In genomic region chr15:67307889-67308597, GRCh38 we compare ENCODE assay signal across 20 cellular contexts. TPM values are rescaled to one million over a fixed set of nuclear protein-coding genes. Genes with fewer than 3 reads are reported as not detected.
DNase-seq lines count a peak whose midpoint lies in the region; ATAC-seq, FAIRE-seq and TF ChIP-seq lines count a peak whose summit lies in the region.
"Had no signal": no experiment of that assay in that cellular context is flagged by ENCODE, and none has a peak within 500 bp of the region (broad histone marks: within the 10 kb centered on the region; RNA-seq: fewer than 3 reads in every experiment).

No MANE protein-coding gene starts in this region.

- no peak overlapping the region for H2AFZ ChIP-seq in K562 (ENCODE audit: low read depth, low read length)
- no peak overlapping the region for H2AFZ ChIP-seq in neural progenitor cell (replicated peaks)

- TF ChIP-seq RAD21 in K562 (CRISPR knock-in tag; conservative IDR thresholded peaks at IDR 0.05 in 1 of 2, IDR thresholded peaks at IDR 0.05 in 1 of 2): no peak

- no peaks in the 10 kb centered on the region for H3K27me3 ChIP-seq in BLaER1
- no peaks in the 10 kb centered on the region for H3K27me3 ChIP-seq in K562 (ENCODE audit: control insufficient read depth in 2 of 2, insufficient read depth in 2 of 2, low read length in 2 of 2)
- no peaks in the 10 kb centered on the region for H3K27me3 ChIP-seq in neural progenitor cell
- no peaks in the 10 kb centered on the region for H3K27me3 ChIP-seq in ovary

- no peaks in the 10 kb centered on the region for H3K27me3 Mint-ChIP-seq in neural progenitor cell (ENCODE audit: insufficient read depth, low read depth)
- H3K27me3 Mint-ChIP-seq: IgD-negative memory B cell, T-cell had no signal

- ATAC-seq in K562 (no peak), HG03097 (IDR thresholded peaks at IDR 0.05; ENCODE audit: low FRiP score, unreplicated experiment) (no peak)
- ATAC-seq: T-cell had no signal

- peaks cover 24% of the 10 kb centered on the region for H3K4me1 Mint-ChIP-seq in neural progenitor cell
- H3K4me1 Mint-ChIP-seq: CD14-positive monocyte, T-cell had no signal

- no peaks in the 10 kb centered on the region for H3K36me3 ChIP-seq in BLaER1
- no peaks in the 10 kb centered on the region for H3K36me3 ChIP-seq in K562 (ENCODE audit: control insufficient read depth, insufficient read depth, low read length)
- no peaks in the 10 kb centered on the region for H3K36me3 ChIP-seq in neural progenitor cell
- no peaks in the 10 kb centered on the region for H3K36me3 ChIP-seq in ovary
- H3K36me3 ChIP-seq: HAP-1 had no signal

- no peaks in the 10 kb centered on the region for H3K79me2 ChIP-seq in K562 (ENCODE audit: control insufficient read depth, insufficient read depth, low read length)
- no peaks in the 10 kb centered on the region for H3K79me2 ChIP-seq in neural progenitor cell (ENCODE audit: low read depth)

- no peaks in the 10 kb centered on the region for H3K9me3 Mint-ChIP-seq in neural progenitor cell
- H3K9me3 Mint-ChIP-seq: CD14-positive monocyte, IgD-negative memory B cell, T-cell had no signal

- peak overlapping the region; percentile 31 for H3K4me2 ChIP-seq in BLaER1
- no peak overlapping the region for H3K4me2 ChIP-seq in K562 (ENCODE audit: insufficient read depth, low read length)
- H3K4me2 ChIP-seq in neural progenitor cell: no peak overlapping the region

- CTCF ChIA-PET in K562 (lab: Yijun Ruan, JAX; ENCODE audit: low intra/inter-chr PET ratio): no interaction called here

- peak; percentile 14 for DNase-seq in NCI-H2227 (lab: John Stamatoyannopoulos, UW; ENCODE audit: unreplicated experiment)
- no peak for DNase-seq in K562 (ENCODE audit: extremely low read depth in 1 of 4, low spot score in 3 of 4)
- DNase-seq in neural progenitor cell (ENCODE audit: low spot score): peak; percentile 23
- DNase-seq in ovary: no peak
- no peak for DNase-seq in 8988T
- DNase-seq: COR-L47, DMS153, EL, NCI-H1436, NCI-H2081, NCI-H345, NCI-H774, SIG-M5, T-cell had no signal

- no peak for FAIRE-seq in K562 (lab: Jason Lieb, UNC)
- FAIRE-seq: GM18507 had no signal

- H3K4me3 ChIP-seq in BLaER1: no peak overlapping the region
- H3K4me3 ChIP-seq in K562: no peak overlapping the region
- no peak overlapping the region for H3K4me3 ChIP-seq in neural progenitor cell
- H3K4me3 ChIP-seq in ovary: no peak overlapping the region
- H3K4me3 ChIP-seq: HAP-1 had no signal

- no peaks in the 10 kb centered on the region for H3K36me3 Mint-ChIP-seq in neural progenitor cell
- H3K36me3 Mint-ChIP-seq: CD14-positive monocyte, IgD-negative memory B cell, T-cell had no signal

- TF ChIP-seq CTCF in K562 (IDR thresholded peaks at IDR 0.05 in 2 of 3, conservative IDR thresholded peaks at IDR 0.05 in 1 of 3; ENCODE audit: insufficient read depth in 2 of 3, low read depth in 1 of 3, low read length in 3 of 3): no peak
- TF ChIP-seq CTCF in neural progenitor cell (IDR thresholded peaks at IDR 0.05): no peak
- no peak for TF ChIP-seq CTCF in ovary (IDR thresholded peaks at IDR 0.05)

- no peaks in the 10 kb centered on the region for H3K9me1 ChIP-seq in K562 (ENCODE audit: control insufficient read depth, insufficient read depth, low read length)

- in situ Hi-C loops in K562 (cut with MboI): no loop called here

- H4K20me1 ChIP-seq in BLaER1: no peaks in the 10 kb centered on the region
- no peaks in the 10 kb centered on the region for H4K20me1 ChIP-seq in K562 (replicated peaks; ENCODE audit: control insufficient read depth, insufficient read depth, low read length)
- H4K20me1 ChIP-seq in neural progenitor cell (ENCODE audit: low read depth): no peaks in the 10 kb centered on the region

- H3K9ac ChIP-seq in BLaER1: no peak overlapping the region
- H3K9ac ChIP-seq in K562 (ENCODE audit: insufficient read depth in 1 of 2, low read depth in 2 of 2, low read length in 2 of 2): no peak overlapping the region
- H3K9ac ChIP-seq in neural progenitor cell: no peak overlapping the region

- intact Hi-C loops in K562 (cut with micrococcal nuclease): loop anchor here (10.0 kb wide), 1 partner anchor 527 kb away; no protein-coding TSS in a partner anchor
- intact Hi-C loops in ovary (cut with DNase I): no loop called here

- TF ChIP-seq POLR2A in K562 (conservative IDR thresholded peaks at IDR 0.05) (no peak), ovary (IDR thresholded peaks at IDR 0.05) (no peak)

- H3K27ac ChIP-seq in BLaER1 (no peak overlapping the region), K562 (ENCODE audit: extremely low read depth, low read depth, low read length) (no peak overlapping the region), neural progenitor cell (no peak overlapping the region), ovary (no peak overlapping the region)

- peaks cover 25% of the 10 kb centered on the region for H3F3A ChIP-seq in neural progenitor cell (ENCODE audit: low read depth)

- H3K4me1 ChIP-seq in BLaER1 (peaks cover 10% of the 10 kb centered on the region), K562 (replicated peaks in 1 of 2; ENCODE audit: control insufficient read depth in 2 of 2, insufficient read depth in 2 of 2, low read length in 2 of 2) (no peaks in the 10 kb centered on the region), neural progenitor cell (peaks cover 29% of the 10 kb centered on the region), ovary (ENCODE audit: insufficient read depth) (no peaks in the 10 kb centered on the region)
- H3K4me1 ChIP-seq: HAP-1 had no signal

- no peak overlapping the region for H3K4me3 Mint-ChIP-seq in neural progenitor cell
- H3K4me3 Mint-ChIP-seq: CD14-positive monocyte, IgD-negative memory B cell, T-cell had no signal

- 7% methylated on average over 4 of the region's 4 CpGs for WGBS in K562 (ENCODE audit: insufficient coverage, low coverage, missing lambda C conversion rate)
- 22 to 30% (median 27%) methylated on average over 4 of the region's 4 CpGs for WGBS in ovary, 3 donors

- H3K27ac Mint-ChIP-seq in neural progenitor cell: no peak overlapping the region
- H3K27ac Mint-ChIP-seq: CD14-positive monocyte, IgD-negative memory B cell, T-cell had no signal

- no peaks in the 10 kb centered on the region for H3K9me3 ChIP-seq in BLaER1
- H3K9me3 ChIP-seq in K562 (replicated peaks; ENCODE audit: control insufficient read depth, insufficient read depth, low read depth, low read length): no peaks in the 10 kb centered on the region
- no peaks in the 10 kb centered on the region for H3K9me3 ChIP-seq in neural progenitor cell (ENCODE audit: low read depth)
- no peaks in the 10 kb centered on the region for H3K9me3 ChIP-seq in ovary
- H3K9me3 ChIP-seq: HAP-1 had no signal

- no peak for TF ChIP-seq EP300 in K562 (IDR thresholded peaks at IDR 0.05; ENCODE audit: low read length)
- TF ChIP-seq EP300 in ovary (IDR thresholded peaks at IDR 0.05): no peak

- POLR2A ChIA-PET in K562 (lab: Yijun Ruan, JAX): interaction anchor here (0.6 to 1.0 kb wide), 4 partner anchors 8 to 120 kb away, joined by 3 to 4 read pairs (median 3); no protein-coding TSS in a partner anchor

- BruUV-seq in K562 (replicated peaks; lab: Mats Ljungman, UMichigan): no TSS peak

TF ChIP-seq in K562, 482 proteins besides CTCF, POLR2A, EP300 and RAD21 (continues in another document):
- TF ChIP-seq ZNF316 (IDR thresholded peaks at IDR 0.05): peak; percentile 61
- TF ChIP-seq ZNF253 (CRISPR knock-in tag; conservative IDR thresholded peaks at IDR 0.05): no peak
- TF ChIP-seq MAFG (tag; conservative IDR thresholded peaks at IDR 0.05): 0 out of 2 replicates have a peak, but pooled peaks have one; percentile 6

RNA-seq across cellular contexts. Expression of gene IQCH, which starts 53.5 kb away (rescaled TPM):
- 7.3 and 15.4 TPM in 2 replicates for total RNA-seq in K562 (2011; cell fraction: chromatin; rRNA removed; ENCODE audit: low replicate concordance)
- 3.8 and 4.3 TPM in 2 replicates for total RNA-seq in K562 (2011; cell fraction: nucleolus; rRNA removed)
- 10.1 and 19.7 TPM in 2 replicates for total RNA-seq in K562 (2011; cell fraction: nucleoplasm; rRNA removed)
- 1.8 TPM in 2 replicates for total RNA-seq in K562 (2014; rRNA removed)
- 3.4 and 4.9 TPM in 2 replicates for total RNA-seq in K562 (2014; rRNA removed; fragmentation: Illumina TruSeq; extraction: Trizol)
- total RNA-seq in K562 (2015; rRNA removed; fragmentation: Illumina TruSeq; extraction: Trizol): 3.5 and 4.0 TPM in 2 replicates
- 1.9 and 3.2 TPM in 2 replicates for total RNA-seq in K562 (2021)
- polyA plus RNA-seq in K562 (2011; rRNA removed): 2.2 and 3.9 TPM in 2 replicates
- polyA plus RNA-seq in K562 (2011; cell fraction: cytosol; rRNA removed): 0.46 and 0.96 TPM in 2 replicates
- 2.2 and 2.6 TPM in 2 replicates for polyA plus RNA-seq in K562 (2011; cell fraction: nucleus; rRNA removed)
- polyA plus RNA-seq in K562 (2012): 2.0 and 3.1 TPM in 2 replicates
- 1.7 and 2.1 TPM in 2 replicates for polyA plus RNA-seq in K562 (2014; fragmentation: Illumina TruSeq; extraction: Trizol)
- polyA plus RNA-seq in K562 (2014; fragmentation: Nextera tagmentation; extraction: Ambion mirVana): 1 to 10 TPM; 2.5 to 2.7 TPM
- polyA plus RNA-seq in K562 (2014; rRNA removed): 1.8 and 1.9 TPM in 2 replicates
- 6.9 and 8.0 TPM in 2 replicates for polyA minus RNA-seq in K562 (2011; rRNA and poly(A)+ RNA removed)
- polyA minus RNA-seq in K562 (2011; cell fraction: cytosol; rRNA and poly(A)+ RNA removed): 2.6 and 2.7 TPM in 2 replicates
- 3.0 and 6.3 TPM in 2 replicates for polyA minus RNA-seq in K562 (2011; cell fraction: nucleus; rRNA and poly(A)+ RNA removed)
- total RNA-seq in neural progenitor cell (ENCODE audit: low replicate concordance): 6.4 and 21.0 TPM in 2 replicates
- 1 to 10 TPM in 3 of 7 donors, under 1 TPM in 4; 0.56 to 10.0 (median 0.95) TPM for total RNA-seq in ovary
- polyA plus RNA-seq in ovary: under 1 TPM; 0.54 to 0.78 TPM
- polyA plus RNA-seq: CD14-positive monocyte had no signal

RNA-seq across cellular contexts. Expression of gene AAGAB, which starts 53.6 kb away (rescaled TPM):
- total RNA-seq in K562 (2011; cell fraction: chromatin; rRNA removed; ENCODE audit: low replicate concordance): 33.5 and 35.6 TPM in 2 replicates
- 28.7 and 29.0 TPM in 2 replicates for total RNA-seq in K562 (2011; cell fraction: nucleolus; rRNA removed)
- 29.0 and 42.4 TPM in 2 replicates for total RNA-seq in K562 (2011; cell fraction: nucleoplasm; rRNA removed)
- total RNA-seq in K562 (2014; rRNA removed): 48.8 and 50.9 TPM in 2 replicates
- total RNA-seq in K562 (2014; rRNA removed; fragmentation: Illumina TruSeq; extraction: Trizol): 68.8 and 79.5 TPM in 2 replicates
- 63.6 and 66.0 TPM in 2 replicates for total RNA-seq in K562 (2015; rRNA removed; fragmentation: Illumina TruSeq; extraction: Trizol)
- total RNA-seq in K562 (2021): 55.9 and 58.6 TPM in 2 replicates
- 54.0 and 86.3 TPM in 2 replicates for polyA plus RNA-seq in K562 (2011; rRNA removed)
- 36.8 and 39.9 TPM in 2 replicates for polyA plus RNA-seq in K562 (2011; cell fraction: cytosol; rRNA removed)
- 20.6 and 25.8 TPM in 2 replicates for polyA plus RNA-seq in K562 (2011; cell fraction: nucleus; rRNA removed)
- polyA plus RNA-seq in K562 (2012): 47.5 and 61.1 TPM in 2 replicates
- 55.5 and 58.3 TPM in 2 replicates for polyA plus RNA-seq in K562 (2014; fragmentation: Illumina TruSeq; extraction: Trizol)
- 100 to 1,000 TPM in 1 of 2 experiments, 10 to 100 TPM in 1; 17.8 to 109 TPM for polyA plus RNA-seq in K562 (2014; fragmentation: Nextera tagmentation; extraction: Ambion mirVana)
- 48.9 and 53.2 TPM in 2 replicates for polyA plus RNA-seq in K562 (2014; rRNA removed)
- 132 and 155 TPM in 2 replicates for polyA minus RNA-seq in K562 (2011; rRNA and poly(A)+ RNA removed)
- 30.4 and 36.5 TPM in 2 replicates for polyA minus RNA-seq in K562 (2011; cell fraction: cytosol; rRNA and poly(A)+ RNA removed)
- polyA minus RNA-seq in K562 (2011; cell fraction: nucleus; rRNA and poly(A)+ RNA removed): 42.8 and 47.0 TPM in 2 replicates
- total RNA-seq in neural progenitor cell (ENCODE audit: low replicate concordance): 61.5 and 68.0 TPM in 2 replicates
- total RNA-seq in ovary: 10 to 100 TPM; 17.8 to 37.1 (median 22.8) TPM
- polyA plus RNA-seq in ovary: 10 to 100 TPM in 1 of 2 donors, 1 to 10 TPM in 1; 7.8 to 25.3 TPM

Comparison
In these comparisons a context has a peak if more than half of its experiments do, and no peak if none do; other contexts are left out.
1. DNase-seq: peak in NCI-H2227 (single experiment) and neural progenitor cell (single experiment); none in K562 (0 of 4), ovary (0 of 5) and 8988T (single experiment).